20 cellular contexts compared by ENCODE assay signal in genomic region chr2:204722691-204723090, GRCh38.
A peak's percentile ranks its signal among the peaks of the same experiment; 100 is the strongest.
DNase-seq lines count a peak whose midpoint lies in the region; ATAC-seq and TF ChIP-seq lines count a peak whose summit lies in the region.
"Had no signal": no experiment of that assay in that cellular context is flagged by ENCODE, and none has a peak within 500 bp of the region (broad histone marks: within the 10 kb centered on the region; RNA-seq: fewer than 3 reads in every experiment).

No MANE protein-coding gene starts in this region.

- H3K4me1 ChIP-seq in adipocyte (ENCODE audit: control insufficient read depth, insufficient read depth, low read length): peaks cover 19% of the 10 kb centered on the region
- H3K4me1 ChIP-seq: BLaER1 had no signal

- H3K36me3 ChIP-seq in adipocyte (ENCODE audit: control insufficient read depth, insufficient read depth, low read length, severe bottlenecking): no peaks in the 10 kb centered on the region
- H3K36me3 ChIP-seq: BLaER1 had no signal

- DNase-seq in AG10803 (ENCODE audit: low read depth): peak; percentile 16
- peak; percentile 25 for DNase-seq in GM03348 (ENCODE audit: low spot score)
- no peak for DNase-seq in adipocyte (ENCODE audit: low read depth)
- DNase-seq in fibroblast of pulmonary artery (ENCODE audit: low read depth): peak; percentile 15
- DNase-seq in effector memory CD8-positive, alpha-beta T cell: no peak
- DNase-seq in UCSD-AML1 (lab: John Stamatoyannopoulos, UW; ENCODE audit: unreplicated experiment): no peak
- DNase-seq in NCI-H345 (lab: John Stamatoyannopoulos, UW): no peak
- DNase-seq: Calu3; CD4-positive, alpha-beta T cell; CD8-positive, alpha-beta memory T cell; COR-L47; DMS53; DMS79 treated with DMSO at 0.1 percent for 48 hours; GF-D8; H9 had no signal

- no peak for ATAC-seq in effector memory CD8-positive, alpha-beta T cell (replicated peaks)
- no peak for ATAC-seq in HG03097 (IDR thresholded peaks at IDR 0.05; ENCODE audit: low FRiP score, unreplicated experiment)
- ATAC-seq: GM23338, HCT116 had no signal

- no peaks in the 10 kb centered on the region for H3K27me3 ChIP-seq in adipocyte (replicated peaks; ENCODE audit: control insufficient read depth, insufficient read depth, low read length)
- H3K27me3 ChIP-seq: BLaER1 had no signal

- no peaks in the 10 kb centered on the region for H3K9me3 ChIP-seq in adipocyte (ENCODE audit: control insufficient read depth, low read length)
- H3K9me3 ChIP-seq: BLaER1 had no signal

- TF ChIP-seq CTCF in AG10803 (conservative IDR thresholded peaks at IDR 0.05; ENCODE audit: low read length) (no peak), fibroblast of pulmonary artery (IDR thresholded peaks at IDR 0.05; ENCODE audit: low read length, missing control alignments) (no peak)

- no peak overlapping the region for H3K27ac Mint-ChIP-seq in effector memory CD8-positive, alpha-beta T cell
- H3K27ac Mint-ChIP-seq: B cell; CD4-positive, alpha-beta T cell; CD8-positive, alpha-beta memory T cell; GM23338; H9 had no signal

- H3K27me3 Mint-ChIP-seq in effector memory CD8-positive, alpha-beta T cell: peaks cover 0 to 5% of the 10 kb centered on the region in 2 donors
- H3K27me3 Mint-ChIP-seq: B cell had no signal

- no peaks in the 10 kb centered on the region for H3K36me3 Mint-ChIP-seq in effector memory CD8-positive, alpha-beta T cell (ENCODE audit: insufficient read depth)
- H3K36me3 Mint-ChIP-seq: CD8-positive, alpha-beta memory T cell had no signal

- H3K4me3 ChIP-seq in AG10803 (ENCODE audit: low read length) (no peak overlapping the region), adipocyte (ENCODE audit: low read length) (peak overlapping the region; percentile 5), fibroblast of pulmonary artery (replicated peaks; ENCODE audit: low read depth, low read length) (no peak overlapping the region)
- H3K4me3 ChIP-seq: BLaER1, GM23338 had no signal

- H3K4me1 Mint-ChIP-seq in effector memory CD8-positive, alpha-beta T cell (ENCODE audit: low read depth in 2 of 2): no peaks in the 10 kb centered on the region
- H3K4me1 Mint-ChIP-seq: B cell; CD8-positive, alpha-beta memory T cell had no signal

- H3K9ac ChIP-seq in adipocyte (ENCODE audit: low read length): no peak overlapping the region
- H3K9ac ChIP-seq: BLaER1 had no signal

- no peak overlapping the region for H3K4me3 Mint-ChIP-seq in effector memory CD8-positive, alpha-beta T cell
- H3K4me3 Mint-ChIP-seq: B cell; CD4-positive, alpha-beta T cell; CD8-positive, alpha-beta memory T cell; GM23338; H9 had no signal

- peaks cover 0 to 7% of the 10 kb centered on the region in 2 donors for H3K9me3 Mint-ChIP-seq in effector memory CD8-positive, alpha-beta T cell
- H3K9me3 Mint-ChIP-seq: CD4-positive, alpha-beta T cell; GM23338; H9 had no signal

Comparison
In these comparisons a context has a peak if more than half of its experiments do, and no peak if none do; other contexts are left out.
1. DNase-seq: peak in AG10803 (single experiment), GM03348 (single experiment) and fibroblast of pulmonary artery (single experiment); none in adipocyte (single experiment), effector memory CD8-positive, alpha-beta T cell (0 of 3), UCSD-AML1 (single experiment) and NCI-H345 (single experiment).